Comparison of ENCODE assay signal across 1 cellular context in genomic region chr9:33903157-33903780, GRCh38.
TF ChIP-seq lines count a peak whose summit lies in the region.

No MANE protein-coding gene starts in this region.

TF ChIP-seq in H1, 55 proteins besides CTCF, POLR2A, EP300 and RAD21:
- no peak for TF ChIP-seq RNF2 (IDR thresholded peaks at IDR 0.05; ENCODE audit: borderline replicate concordance, low read depth, low read length, missing control alignments, poor library complexity, severe bottlenecking)
- TF ChIP-seq JUND (IDR thresholded peaks at IDR 0.05; ENCODE audit: low read length) = no peak
- TF ChIP-seq CBX8 (IDR thresholded peaks at IDR 0.05; ENCODE audit: borderline replicate concordance, low read depth, low read length) = no peak
- TF ChIP-seq FOSL1 (IDR thresholded peaks at IDR 0.05; ENCODE audit: insufficient read depth, low read depth, low read length) = no peak
- TF ChIP-seq RFX5 (IDR thresholded peaks at IDR 0.05; ENCODE audit: borderline replicate concordance, low read depth, low read length) = no peak
- TF ChIP-seq SUZ12 (IDR thresholded peaks at IDR 0.05; ENCODE audit: low read length) = no peak
- no peak for TF ChIP-seq RXRA (IDR thresholded peaks at IDR 0.05; ENCODE audit: insufficient read depth, low read depth, low read length)
- TF ChIP-seq EGR1 (IDR thresholded peaks at IDR 0.05; ENCODE audit: borderline replicate concordance, low read depth, low read length) = no peak
- TF ChIP-seq YY1 (IDR thresholded peaks at IDR 0.05; ENCODE audit: low read depth, low read length) = no peak
- no peak for TF ChIP-seq TEAD4 (IDR thresholded peaks at IDR 0.05; ENCODE audit: low read depth, low read length)
- TF ChIP-seq SIRT6 (IDR thresholded peaks at IDR 0.05; ENCODE audit: low read length) = no peak
- no peak for TF ChIP-seq USF2 (IDR thresholded peaks at IDR 0.05; ENCODE audit: low read length)
- TF ChIP-seq MAX (IDR thresholded peaks at IDR 0.05) = no peak
- no peak for TF ChIP-seq HDAC2 (IDR thresholded peaks at IDR 0.05; ENCODE audit: borderline replicate concordance in 1 of 2, low read depth in 2 of 2, low read length in 2 of 2)
- TF ChIP-seq SP4 (IDR thresholded peaks at IDR 0.05; ENCODE audit: low read length) = no peak
- no peak for TF ChIP-seq GTF2F1 (IDR thresholded peaks at IDR 0.05; ENCODE audit: borderline replicate concordance, low read depth, low read length)
- TF ChIP-seq KDM4A (IDR thresholded peaks at IDR 0.05; ENCODE audit: low read depth, low read length, severe bottlenecking) = no peak
